Comparison of ENCODE assay signal across 1 cellular context in the genomic region with DNA sequence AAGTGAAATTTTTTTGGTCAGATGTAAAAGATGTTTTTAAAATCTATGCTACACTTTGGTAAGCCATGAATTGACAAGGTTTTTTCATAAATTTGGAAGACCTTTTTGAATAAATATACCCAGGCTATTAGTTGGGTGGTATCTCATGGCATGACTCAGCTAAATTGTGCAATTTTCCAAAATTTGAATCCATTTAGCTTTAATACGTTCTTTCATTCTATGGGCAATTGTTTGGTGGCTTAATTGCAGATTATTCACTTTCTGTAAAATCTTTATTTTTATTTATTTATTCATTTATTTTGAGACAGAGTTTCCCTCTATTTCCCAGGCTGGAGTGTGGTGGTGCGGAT.
A peak's percentile ranks its signal among the peaks of the same experiment; 100 is the strongest.
TF ChIP-seq lines count a peak whose summit lies in the region.

No MANE protein-coding gene starts in this region.

TF ChIP-seq in A549, 52 proteins besides CTCF, POLR2A, EP300 and RAD21 (continued from another document):
- no peak for TF ChIP-seq PBX3 (IDR thresholded peaks at IDR 0.05)
- TF ChIP-seq EHMT2 (IDR thresholded peaks at IDR 0.05; ENCODE audit: low read depth) = no peak
- TF ChIP-seq KDM1A (IDR thresholded peaks at IDR 0.05; ENCODE audit: low read depth) = no peak
- no peak for TF ChIP-seq TP53 (CRISPR knock-in tag; IDR thresholded peaks at IDR 0.05)
- TF ChIP-seq HOXB5 (CRISPR knock-in tag; IDR thresholded peaks at IDR 0.05) = no peak
- no peak for TF ChIP-seq ZC3H11A (IDR thresholded peaks at IDR 0.05)
- no peak for TF ChIP-seq CHD2 (IDR thresholded peaks at IDR 0.05; ENCODE audit: low read length, partially characterized antibody)
- TF ChIP-seq, protein P1, sequence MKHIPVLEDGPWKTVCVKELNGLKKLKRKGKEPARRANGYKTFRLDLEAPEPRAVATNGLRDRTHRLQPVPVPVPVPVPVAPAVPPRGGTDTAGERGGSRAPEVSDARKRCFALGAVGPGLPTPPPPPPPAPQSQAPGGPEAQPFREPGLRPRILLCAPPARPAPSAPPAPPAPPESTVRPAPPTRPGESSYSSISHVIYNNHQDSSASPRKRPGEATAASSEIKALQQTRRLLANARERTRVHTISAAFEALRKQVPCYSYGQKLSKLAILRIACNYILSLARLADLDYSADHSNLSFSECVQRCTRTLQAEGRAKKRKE (CRISPR knock-in tag; IDR thresholded peaks at IDR 0.05; ENCODE audit: low read depth) = no peak
- no peak for TF ChIP-seq FOSL2 (IDR thresholded peaks at IDR 0.05)
- no peak for TF ChIP-seq FOSL2 (CRISPR knock-in tag; IDR thresholded peaks at IDR 0.05)
- no peak for TF ChIP-seq ZFP36 (IDR thresholded peaks at IDR 0.05; ENCODE audit: borderline replicate concordance, partially characterized antibody)
- TF ChIP-seq HOXB13 (CRISPR knock-in tag; IDR thresholded peaks at IDR 0.05; ENCODE audit: low read depth) = no peak
- no peak for TF ChIP-seq BHLHE40 (IDR thresholded peaks at IDR 0.05; ENCODE audit: low read depth, low read length)
- TF ChIP-seq NR3C1 (IDR thresholded peaks at IDR 0.05) = no peak
- TF ChIP-seq MAFK (IDR thresholded peaks at IDR 0.05; ENCODE audit: partially characterized antibody) = peak; percentile 97
- TF ChIP-seq, protein P2, sequence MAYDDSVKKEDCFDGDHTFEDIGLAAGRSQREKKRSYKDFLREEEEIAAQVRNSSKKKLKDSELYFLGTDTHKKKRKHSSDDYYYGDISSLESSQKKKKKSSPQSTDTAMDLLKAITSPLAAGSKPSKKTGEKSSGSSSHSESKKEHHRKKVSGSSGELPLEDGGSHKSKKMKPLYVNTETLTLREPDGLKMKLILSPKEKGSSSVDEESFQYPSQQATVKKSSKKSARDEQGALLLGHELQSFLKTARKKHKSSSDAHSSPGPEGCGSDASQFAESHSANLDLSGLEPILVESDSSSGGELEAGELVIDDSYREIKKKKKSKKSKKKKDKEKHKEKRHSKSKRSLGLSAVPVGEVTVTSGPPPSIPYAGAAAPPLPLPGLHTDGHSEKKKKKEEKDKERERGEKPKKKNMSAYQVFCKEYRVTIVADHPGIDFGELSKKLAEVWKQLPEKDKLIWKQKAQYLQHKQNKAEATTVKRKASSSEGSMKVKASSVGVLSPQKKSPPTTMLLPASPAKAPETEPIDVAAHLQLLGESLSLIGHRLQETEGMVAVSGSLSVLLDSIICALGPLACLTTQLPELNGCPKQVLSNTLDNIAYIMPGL (CRISPR knock-in tag; IDR thresholded peaks at IDR 0.05; ENCODE audit: borderline replicate concordance) = no peak
- TF ChIP-seq TFCP2L1 (CRISPR knock-in tag; IDR thresholded peaks at IDR 0.05) = 0 out of 2 replicates have a peak, but pooled peaks have one; percentile 26
- no peak for TF ChIP-seq ZSCAN20 (CRISPR knock-in tag; IDR thresholded peaks at IDR 0.05)
- TF ChIP-seq MAX (IDR thresholded peaks at IDR 0.05) = no peak; the same call in 1 of the 2 replicates
- no peak for TF ChIP-seq USF2 (IDR thresholded peaks at IDR 0.05)
- TF ChIP-seq POLR2AphosphoS2 (conservative IDR thresholded peaks at IDR 0.05; ENCODE audit: low read length) = no peak
- TF ChIP-seq HEYL (CRISPR knock-in tag; IDR thresholded peaks at IDR 0.05) = peak; percentile 86
- TF ChIP-seq CHD4 (IDR thresholded peaks at IDR 0.05; ENCODE audit: borderline replicate concordance) = no peak
- TF ChIP-seq HDAC2 (IDR thresholded peaks at IDR 0.05) = no peak
- no peak for TF ChIP-seq RARB (CRISPR knock-in tag; IDR thresholded peaks at IDR 0.05)
- TF ChIP-seq BCL3 (IDR thresholded peaks at IDR 0.05) = 0 out of 3 replicates have a peak, but pooled peaks have one; percentile 4
- TF ChIP-seq, protein P3, sequence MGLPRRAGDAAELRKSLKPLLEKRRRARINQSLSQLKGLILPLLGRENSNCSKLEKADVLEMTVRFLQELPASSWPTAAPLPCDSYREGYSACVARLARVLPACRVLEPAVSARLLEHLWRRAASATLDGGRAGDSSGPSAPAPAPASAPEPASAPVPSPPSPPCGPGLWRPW (IDR thresholded peaks at IDR 0.05) = no peak
- 0 out of 2 replicates have a peak, but pooled peaks have one; percentile 35 for TF ChIP-seq EHF (CRISPR knock-in tag; IDR thresholded peaks at IDR 0.05)
- no peak for TF ChIP-seq REST (IDR thresholded peaks at IDR 0.05)
- no peak for TF ChIP-seq RNF2 (IDR thresholded peaks at IDR 0.05; ENCODE audit: borderline replicate concordance, low read depth)
- no peak for TF ChIP-seq SREBF2 (IDR thresholded peaks at IDR 0.05)
- no peak for TF ChIP-seq KDM5A (IDR thresholded peaks at IDR 0.05)
